9 cellular contexts compared by ENCODE assay signal in the genomic region with DNA sequence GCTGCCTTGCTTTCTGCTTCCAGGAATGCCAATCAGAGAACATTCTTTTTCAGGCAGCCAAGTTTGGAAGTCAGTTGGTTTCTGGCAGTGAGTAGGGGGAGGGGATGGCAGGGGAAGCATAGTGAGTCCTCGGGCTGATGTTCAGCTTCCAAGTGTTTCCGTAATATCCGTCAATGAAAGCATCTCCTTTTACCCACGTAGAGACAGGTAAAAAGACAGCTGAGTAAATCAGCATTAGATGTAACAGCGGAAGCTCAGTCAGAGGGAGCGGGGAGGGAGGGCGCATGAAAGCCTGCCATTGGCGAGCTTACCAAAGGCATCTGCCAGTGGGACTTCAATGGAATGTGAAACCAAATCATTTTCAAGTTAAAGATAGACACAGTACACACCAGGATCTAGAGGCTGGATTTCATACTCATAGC.
DNase-seq lines count a peak whose midpoint lies in the region; ATAC-seq, FAIRE-seq and TF ChIP-seq lines count a peak whose summit lies in the region.
"Had no signal": no experiment of that assay in that cellular context is flagged by ENCODE, and none has a peak within 500 bp of the region (broad histone marks: within the 10 kb centered on the region; RNA-seq: fewer than 3 reads in every experiment).

No MANE protein-coding gene starts in this region.

- TF ChIP-seq EP300 in tibial nerve (IDR thresholded peaks at IDR 0.05), result peak in 1 of 2 donors; percentile 23

- no peak overlapping the region for H3K27ac Mint-ChIP-seq in natural killer cell
- H3K27ac Mint-ChIP-seq: activated naive CD8-positive, alpha-beta T cell had no signal

- no peak overlapping the region for H3K27ac ChIP-seq in endothelial cell of umbilical vein (ENCODE audit: insufficient read depth, low read depth, low read length)
- peak overlapping the region; percentile 32 to 83 (median 70) for H3K27ac ChIP-seq in tibial nerve

- H3K4me3 ChIP-seq in endothelial cell of umbilical vein (replicated peaks in 1 of 3; ENCODE audit: insufficient read depth in 1 of 3, low read depth in 1 of 3, low read length in 3 of 3), result peak overlapping the region in 2 of 3 experiments; percentile 36 to 43
- H3K4me3 ChIP-seq in tibial nerve, result peak overlapping the region; percentile 26 to 53 (median 30)
- H3K4me3 ChIP-seq in HAP-1, result no peak overlapping the region

- no peaks in the 10 kb centered on the region for H3K9me3 ChIP-seq in endothelial cell of umbilical vein (replicated peaks; ENCODE audit: control insufficient read depth, insufficient read depth, low read length)
- no peaks in the 10 kb centered on the region for H3K9me3 ChIP-seq in tibial nerve
- no peaks in the 10 kb centered on the region for H3K9me3 ChIP-seq in HAP-1

- WGBS in tibial nerve, 2 donors, result 5 to 9% methylated on average over 8 of the region's 8 CpGs

- peak overlapping the region; percentile 57 for H3K9ac ChIP-seq in endothelial cell of umbilical vein (replicated peaks; ENCODE audit: extremely low read depth, insufficient read depth, low read length)

- H3K4me3 Mint-ChIP-seq in natural killer cell, result no peak overlapping the region
- H3K4me3 Mint-ChIP-seq: activated naive CD8-positive, alpha-beta T cell had no signal

- DNase-seq in NCI-H69 (lab: John Stamatoyannopoulos, UW) (peak; percentile 52), endothelial cell of umbilical vein (ENCODE audit: low read depth, low spot score) (peak; percentile 69), lung microvascular endothelial cell (ENCODE audit: low read depth in 2 of 2) (peak; percentile 41 to 48), tibial nerve (ENCODE audit: low spot score in 2 of 2) (peak in 1 of 2 donors; percentile 7), HAP-1 (ENCODE audit: low spot score in 2 of 2) (no peak), UCSD-AML1 (lab: John Stamatoyannopoulos, UW; ENCODE audit: unreplicated experiment) (no peak), natural killer cell (no peak)

- H3K36me3 Mint-ChIP-seq in natural killer cell, result no peaks in the 10 kb centered on the region
- H3K36me3 Mint-ChIP-seq: activated naive CD8-positive, alpha-beta T cell had no signal

- dilution Hi-C loops in endothelial cell of umbilical vein (cut with MboI; ENCODE audit: extremely low pct_ligation_motif_present, low sequenced_read_pairs), result no loop called here

- CTCF ChIA-PET in endothelial cell of umbilical vein (lab: Charles Lee), result interaction anchor here (1.0 to 1.9 kb wide), 5 partner anchors 10 to 217 kb away, joined by 4 to 8 read pairs (median 6); no protein-coding TSS in a partner anchor

- TF ChIP-seq CTCF in endothelial cell of umbilical vein (IDR thresholded peaks at IDR 0.05; ENCODE audit: extremely low read depth in 1 of 2, insufficient read depth in 1 of 2, low read depth in 1 of 2, low read length in 2 of 2) (no peak), tibial nerve (IDR thresholded peaks at IDR 0.05) (no peak), natural killer cell (IDR thresholded peaks at IDR 0.05) (no peak)

- peak; percentile 44 for FAIRE-seq in endothelial cell of umbilical vein (lab: Jason Lieb, UNC)

- H3K9me3 Mint-ChIP-seq in natural killer cell, result peaks cover 0 to 2% of the 10 kb centered on the region in 2 donors

- H3K4me1 Mint-ChIP-seq in natural killer cell, result no peaks in the 10 kb centered on the region

- H3K4me1 ChIP-seq in endothelial cell of umbilical vein (ENCODE audit: control insufficient read depth, extremely low read depth, insufficient read depth, low read length), result peaks cover 2% of the 10 kb centered on the region
- peaks cover 0 to 13% (median 0%) of the 10 kb centered on the region in 4 donors for H3K4me1 ChIP-seq in tibial nerve
- H3K4me1 ChIP-seq in HAP-1, result no peaks in the 10 kb centered on the region

- POLR2A ChIA-PET in endothelial cell of umbilical vein (lab: Charles Lee), result no interaction called here

- peak overlapping the region; percentile 43 for H3K4me2 ChIP-seq in endothelial cell of umbilical vein (ENCODE audit: insufficient read depth, low read length)

- peaks cover 8 to 9% of the 10 kb centered on the region in 2 donors for H3K27me3 Mint-ChIP-seq in natural killer cell (ENCODE audit: low read depth in 2 of 2)
- H3K27me3 Mint-ChIP-seq: activated naive CD8-positive, alpha-beta T cell had no signal

- no peak for ATAC-seq in GM19035 (IDR thresholded peaks at IDR 0.05; ENCODE audit: unreplicated experiment)
- ATAC-seq in natural killer cell, result no peak

- H3K27me3 ChIP-seq in endothelial cell of umbilical vein (ENCODE audit: control insufficient read depth in 2 of 2, insufficient read depth in 2 of 2, low read length in 2 of 2), result no peaks in the 10 kb centered on the region
- H3K27me3 ChIP-seq in tibial nerve, result no peaks in the 10 kb centered on the region
- peaks cover 14% of the 10 kb centered on the region for H3K27me3 ChIP-seq in HAP-1 (ENCODE audit: low read depth)

- intact Hi-C loops in endothelial cell of umbilical vein (cut with micrococcal nuclease) (loop anchor here (10.0 kb wide), 1 partner anchor 382 kb away; no protein-coding TSS in a partner anchor), natural killer cell (cut with micrococcal nuclease) (no loop called here)

- peak overlapping the region; percentile 92 for H2AFZ ChIP-seq in endothelial cell of umbilical vein (ENCODE audit: low read depth, low read length)

- H3K79me2 ChIP-seq in endothelial cell of umbilical vein (ENCODE audit: control insufficient read depth, insufficient read depth, low read length), result no peaks in the 10 kb centered on the region

- no TSS peak for BruUV-seq in endothelial cell of umbilical vein (replicated peaks; lab: Mats Ljungman, UMichigan)

- in situ Hi-C loops in HAP-1 (cut with MboI; ENCODE audit: low sequenced_read_pairs), result no loop called here

- H3K36me3 ChIP-seq in endothelial cell of umbilical vein (ENCODE audit: control insufficient read depth in 2 of 2, extremely low read depth in 1 of 2, insufficient read depth in 2 of 2, low read length in 2 of 2) (no peaks in the 10 kb centered on the region), tibial nerve (no peaks in the 10 kb centered on the region), HAP-1 (replicated peaks) (no peaks in the 10 kb centered on the region)

- H4K20me1 ChIP-seq in endothelial cell of umbilical vein (replicated peaks; ENCODE audit: control insufficient read depth, extremely low read depth, insufficient read depth, low read length), result no peaks in the 10 kb centered on the region

- no peaks in the 10 kb centered on the region for H3K9me1 ChIP-seq in endothelial cell of umbilical vein (replicated peaks; ENCODE audit: control insufficient read depth, extremely low read depth, insufficient read depth, low read length)

- TF ChIP-seq POLR2A in endothelial cell of umbilical vein (IDR thresholded peaks at IDR 0.05; ENCODE audit: low read depth, low read length), result no peak
- TF ChIP-seq POLR2A in tibial nerve (IDR thresholded peaks at IDR 0.05), result no peak

TF ChIP-seq in endothelial cell of umbilical vein, 7 proteins besides CTCF, POLR2A, EP300 and RAD21:
- TF ChIP-seq FOS (IDR thresholded peaks at IDR 0.05; ENCODE audit: borderline replicate concordance, insufficient read depth, low read length) (no peak), GATA2 (IDR thresholded peaks at IDR 0.05; ENCODE audit: insufficient read depth, insufficient read length, low read depth, low read length) (no peak), EZH2 (IDR thresholded peaks at IDR 0.05; ENCODE audit: borderline replicate concordance, low read depth, low read length, severe bottlenecking) (no peak), POLR2AphosphoS5 (IDR thresholded peaks at IDR 0.05; ENCODE audit: insufficient read depth, low read depth, low read length) (no peak), MYC (IDR thresholded peaks at IDR 0.05; ENCODE audit: low read depth, low read length) (no peak), JUN (IDR thresholded peaks at IDR 0.05; ENCODE audit: borderline replicate concordance, insufficient read depth, insufficient read length, low read depth) (no peak)
- TF ChIP-seq, protein P1, sequence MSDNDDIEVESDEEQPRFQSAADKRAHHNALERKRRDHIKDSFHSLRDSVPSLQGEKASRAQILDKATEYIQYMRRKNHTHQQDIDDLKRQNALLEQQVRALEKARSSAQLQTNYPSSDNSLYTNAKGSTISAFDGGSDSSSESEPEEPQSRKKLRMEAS (IDR thresholded peaks at IDR 0.05; ENCODE audit: insufficient read depth, insufficient read length), result no peak

Comparison
In these comparisons a context has a peak if more than half of its experiments do, and no peak if none do; other contexts are left out.
1. DNase-seq: peak in NCI-H69 (single experiment), endothelial cell of umbilical vein (single experiment) and lung microvascular endothelial cell (2 of 2); none in HAP-1 (0 of 2), UCSD-AML1 (single experiment) and natural killer cell (single experiment).